ENCODE assay signal across 12 cellular contexts in the genomic region with DNA sequence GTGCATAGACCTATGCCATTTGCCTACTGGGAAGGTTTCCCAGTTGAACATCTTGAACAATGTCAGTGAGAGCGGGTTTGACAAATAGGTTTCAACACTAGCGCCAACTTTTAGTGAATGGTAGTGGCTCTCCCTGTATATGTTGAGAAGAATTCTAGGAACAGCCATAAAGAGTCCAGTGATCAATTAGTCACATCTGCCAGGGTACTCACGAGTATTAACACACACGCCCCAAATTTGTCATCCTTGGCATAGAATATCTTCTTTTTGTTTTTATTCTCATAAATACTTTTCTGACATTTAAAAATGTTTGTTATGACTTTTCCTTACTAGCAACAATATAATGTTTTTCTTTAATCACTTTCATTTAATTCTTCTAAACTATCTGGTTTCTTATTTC.
"Had no signal": no experiment of that assay in that cellular context is flagged by ENCODE, and none has a peak within 500 bp of the region (broad histone marks: within the 10 kb centered on the region; RNA-seq: fewer than 3 reads in every experiment).

No MANE protein-coding gene starts in this region.

- DNase-seq: activated CD4-positive, alpha-beta memory T cell treated with anti-CD3 and anti-CD28 coated beads for 36 hours; activated CD4-positive, alpha-beta T cell treated with anti-CD3 and anti-CD28 coated beads for 36 hours; activated gamma-delta T cell treated with Interleukin-2 at 50 U/mL for 16 hours; activated T-cell treated with anti-CD3 and anti-CD28 coated beads for 4 hours; effector memory CD8-positive, alpha-beta T cell; esophagus squamous epithelium; heart left ventricle; left lung; midbrain; stimulated activated naive B cell treated with anti-CD40 and anti-IgM and Interleukin-4, amounts not matched to agents 10 μg/mL and 1 μg/mL and 100 μg/mL, for 72 hours; thyroid gland had no signal

- H3K27ac ChIP-seq: esophagus squamous epithelium, gastroesophageal sphincter, heart left ventricle, left lung, thyroid gland had no signal

- H3K9me3 ChIP-seq: esophagus squamous epithelium, gastroesophageal sphincter, heart left ventricle, left lung, thyroid gland had no signal

- H3K4me3 ChIP-seq: esophagus squamous epithelium, gastroesophageal sphincter, heart left ventricle, left lung, thyroid gland had no signal

- H3K27me3 ChIP-seq: esophagus squamous epithelium, gastroesophageal sphincter, heart left ventricle, left lung, thyroid gland had no signal

- H3K36me3 ChIP-seq: esophagus squamous epithelium, gastroesophageal sphincter, heart left ventricle, left lung, thyroid gland had no signal

- H3K4me1 ChIP-seq: left lung had no signal
